ENCODE assay signal across 18 cellular contexts in the genomic region with DNA sequence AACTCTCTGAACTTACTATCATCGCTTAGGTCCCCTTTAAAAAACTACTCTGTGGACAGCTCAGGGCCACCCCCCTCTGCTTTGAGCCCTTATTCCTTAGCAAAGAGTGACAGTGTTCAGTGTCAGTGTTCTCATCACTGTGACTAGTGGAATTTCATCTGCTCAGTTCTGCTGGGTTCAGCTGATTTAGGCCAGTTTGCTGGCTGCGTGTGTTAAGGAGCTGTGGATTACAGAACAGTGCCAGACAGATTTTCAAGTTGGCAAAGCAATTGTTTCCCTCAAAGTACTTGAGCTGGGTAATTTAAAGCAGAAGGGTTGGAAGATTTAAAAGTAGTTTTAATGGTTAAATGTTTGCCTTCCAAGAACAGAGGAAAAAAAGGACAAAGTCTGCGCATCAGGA.
"Had no signal": no experiment of that assay in that cellular context is flagged by ENCODE, and none has a peak within 500 bp of the region (broad histone marks: within the 10 kb centered on the region; RNA-seq: fewer than 3 reads in every experiment).

No MANE protein-coding gene starts in this region.

- H3K36me3 ChIP-seq: adrenal gland, colonic mucosa, prostate gland, suprapubic skin, transverse colon, vagina, WERI-Rb-1 had no signal

- H3K9me3 ChIP-seq: adrenal gland, colonic mucosa, prostate gland, suprapubic skin, transverse colon, vagina had no signal

- H3K4me3 ChIP-seq: adrenal gland, colonic mucosa, lung, prostate gland, skin epidermis, suprapubic skin, transverse colon, vagina had no signal

- H3K9me3 Mint-ChIP-seq: activated T-cell treated with anti-CD3 and anti-CD28 coated beads, Interleukin-2, amount 50 U/mL, for 72 hours; stimulated activated naive CD8-positive, alpha-beta T cell treated with anti-CD3 and anti-CD28 coated beads, Interleukin-15, amount 100 ng/mL, for 72 hours had no signal

- H3K27me3 ChIP-seq: adrenal gland, colonic mucosa, suprapubic skin, transverse colon, vagina had no signal

- ATAC-seq: activated T-cell treated with anti-CD3 and anti-CD28 coated beads, Interleukin-2, amount 50 U/mL, for 72 hours; right cardiac atrium; stimulated activated naive CD8-positive, alpha-beta T cell treated with anti-CD3 and anti-CD28 coated beads, Interleukin-15, amount 100 ng/mL, for 72 hours had no signal

- H3K4me3 Mint-ChIP-seq: activated T-cell treated with anti-CD3 and anti-CD28 coated beads, Interleukin-2, amount 50 U/mL, for 72 hours; stimulated activated naive CD8-positive, alpha-beta T cell treated with anti-CD3 and anti-CD28 coated beads, Interleukin-15, amount 100 ng/mL, for 72 hours had no signal

- H3K27ac Mint-ChIP-seq: activated T-cell treated with anti-CD3 and anti-CD28 coated beads, Interleukin-2, amount 50 U/mL, for 72 hours; stimulated activated naive CD8-positive, alpha-beta T cell treated with anti-CD3 and anti-CD28 coated beads, Interleukin-15, amount 100 ng/mL, for 72 hours had no signal

- DNase-seq: activated CD4-positive, alpha-beta T cell treated with anti-CD3 and anti-CD28 coated beads for 1 hour; activated CD4-positive, alpha-beta T cell treated with anti-CD3 and anti-CD28 coated beads, Interleukin-2, amount 50 U/mL, for 4 hours; activated naive CD4-positive, alpha-beta T cell treated with anti-CD3 and anti-CD28 coated beads, Interleukin-2, amount 50 U/mL, for 16 hours; activated T-cell treated with anti-CD3 and anti-CD28 coated beads, Interleukin-2, amount 50 U/mL, for 72 hours; central memory CD4-positive, alpha-beta T cell; colonic mucosa; right cardiac atrium; stimulated activated CD4-positive, alpha-beta T cell treated with anti-CD3 and anti-CD28 coated beads, Interleukin-15, amount 100 ng/mL, for 24 hours; stimulated activated CD4-positive, alpha-beta T cell treated with anti-CD3 and anti-CD28 coated beads, Interleukin-4, amount 100 ng/mL, for 1 hour; stimulated activated naive CD8-positive, alpha-beta T cell treated with anti-CD3 and anti-CD28 coated beads, Interleukin-15, amount 100 ng/mL, for 72 hours; transverse colon had no signal

- H3K4me1 Mint-ChIP-seq: stimulated activated naive CD8-positive, alpha-beta T cell treated with anti-CD3 and anti-CD28 coated beads, Interleukin-15, amount 100 ng/mL, for 72 hours had no signal

- H3K27ac ChIP-seq: adrenal gland, colonic mucosa, prostate gland, skin epidermis, suprapubic skin, transverse colon, vagina had no signal

- H3K4me1 ChIP-seq: adrenal gland, colonic mucosa, prostate gland, suprapubic skin, transverse colon, vagina had no signal
